ENCODE assay signal across 10 cellular contexts in the genomic region with DNA sequence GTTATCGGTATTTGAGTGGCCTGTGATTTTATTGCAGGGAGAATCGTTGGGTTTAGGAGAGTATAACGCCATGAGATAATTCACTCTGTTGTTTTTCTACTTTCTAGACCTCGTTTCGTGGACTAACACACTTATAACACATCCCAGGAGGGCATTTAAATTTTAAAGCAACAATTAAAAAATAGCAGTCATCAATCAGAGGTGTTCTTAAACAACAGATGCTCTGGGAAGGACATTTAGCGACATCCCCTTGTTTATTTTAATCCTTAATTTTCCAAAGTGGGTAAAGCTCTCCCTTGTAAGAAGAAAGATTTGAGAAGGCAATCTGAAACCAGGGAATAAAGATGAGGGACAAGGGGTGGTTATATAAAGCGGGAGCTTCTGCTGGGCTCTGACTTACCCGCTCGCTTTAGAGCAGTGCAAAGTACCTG. TPM values are rescaled to one million over a fixed set of nuclear protein-coding genes. Genes with fewer than 3 reads are reported as not detected.
DNase-seq lines count a peak whose midpoint lies in the region; ATAC-seq, FAIRE-seq and TF ChIP-seq lines count a peak whose summit lies in the region.
"Had no signal": no experiment of that assay in that cellular context is flagged by ENCODE, and none has a peak within 500 bp of the region (broad histone marks: within the 10 kb centered on the region; RNA-seq: fewer than 3 reads in every experiment).

No MANE protein-coding gene starts in this region.

- peak overlapping the region in 2 of 3 experiments; percentile 86 to 91; a peak in 4 of 7 replicates for H3K27ac Mint-ChIP-seq in H9

- H3K27ac ChIP-seq in H9 (ENCODE audit: insufficient read length, low read depth, low read length) (no peak overlapping the region), angular gyrus (ENCODE audit: low read depth, low read length) (peak overlapping the region; percentile 40)

- H4K20me1 ChIP-seq in H9 (ENCODE audit: control insufficient read depth, insufficient read depth, insufficient read length) = no peaks in the 10 kb centered on the region

- no peak for FAIRE-seq in urothelium cell line (lab: Jason Lieb, UNC)

- no peaks in the 10 kb centered on the region for H3K79me1 ChIP-seq in H9 (ENCODE audit: insufficient read depth, low read depth, low read length, poor library complexity, severe bottlenecking)

- no peaks in the 10 kb centered on the region for H3K9me3 Mint-ChIP-seq in H9

- H3K27me3 Mint-ChIP-seq in H9 (ENCODE audit: low read depth) = no peaks in the 10 kb centered on the region

- no peak overlapping the region for H2BK120ac ChIP-seq in H9 (ENCODE audit: low read depth, low read length, poor library complexity, severe bottlenecking)

- intact Hi-C loops in left ventricle myocardium superior (cut with micrococcal nuclease) = loop anchor here (10.0 kb wide), 1 partner anchor 221 kb away; no protein-coding TSS in a partner anchor

- H2BK5ac ChIP-seq in H9 (ENCODE audit: insufficient read length, low read length) = no peak overlapping the region

- no peak overlapping the region for H3K4ac ChIP-seq in H9 (ENCODE audit: low read depth, low read length)

- H3K18ac ChIP-seq in H9 (ENCODE audit: insufficient read length, low read depth, low read length) = no peak overlapping the region

- ATAC-seq in left ventricle myocardium superior = peak; percentile 20
- no peak for ATAC-seq in GM18511 (IDR thresholded peaks at IDR 0.05; ENCODE audit: unreplicated experiment)

- no peak overlapping the region for H3K14ac ChIP-seq in H9 (ENCODE audit: insufficient read depth, low read length)

- H3K9ac ChIP-seq in H9 (ENCODE audit: extremely low read depth, insufficient read length, low read length) = no peak overlapping the region

- H2AK5ac ChIP-seq in H9 (ENCODE audit: insufficient read length, low read length) = no peak overlapping the region

- peaks cover 39% of the 10 kb centered on the region for H3K79me2 ChIP-seq in H9 (ENCODE audit: insufficient read depth, low read length)

- no peak overlapping the region for H3T11ph ChIP-seq in H9 (ENCODE audit: low read length)

- H3K23ac ChIP-seq in H9 (ENCODE audit: insufficient read length, low read depth, low read length) = no peak overlapping the region

- H3K4me1 Mint-ChIP-seq in H9 = peaks cover 64 to 66% of the 10 kb centered on the region in 2 experiments

- H4K8ac ChIP-seq in H9 (replicated peaks; ENCODE audit: insufficient read length, low read depth, low read length) = no peak overlapping the region

- peak overlapping the region; percentile 33 for H3K4me2 ChIP-seq in H9 (ENCODE audit: insufficient read depth, insufficient read length, low read length)

- H3K27me3 ChIP-seq in H9 (ENCODE audit: insufficient read depth, low read length) = no peaks in the 10 kb centered on the region

- DNase-seq in H9 = no peak
- no peak for DNase-seq in left ventricle myocardium superior
- peak; percentile 36 for DNase-seq in retina
- no peak for DNase-seq in urothelium cell line (ENCODE audit: low spot score)
- DNase-seq in LoVo (ENCODE audit: low spot score) = no peak
- no peak for DNase-seq in activated T-cell treated with anti-CD3 and anti-CD28 coated beads, Interleukin-2, amount 50 U/mL, for 48 hours
- DNase-seq: SIG-M5; stimulated activated naive CD4-positive, alpha-beta T cell had no signal

- no peak overlapping the region for H2BK12ac ChIP-seq in H9 (ENCODE audit: insufficient read length, low read depth, low read length)

- no peak overlapping the region for H2AFZ ChIP-seq in H9 (ENCODE audit: low read length)

- no peak for TF ChIP-seq CTCF in H9 (conservative IDR thresholded peaks at IDR 0.05)

- peak overlapping the region; percentile 78 to 98 for H3K4me3 Mint-ChIP-seq in H9

- H2BK20ac ChIP-seq in H9 (ENCODE audit: low read depth, low read length, poor library complexity, severe bottlenecking) = no peak overlapping the region

- no peak overlapping the region for H4K5ac ChIP-seq in H9 (ENCODE audit: insufficient read length, low read depth, low read length)

- H2BK15ac ChIP-seq in H9 (ENCODE audit: low read depth, low read length) = no peak overlapping the region

- peaks cover 13 to 28% (median 25%) of the 10 kb centered on the region in 3 experiments; a peak in 6 of 7 replicates for H3K36me3 Mint-ChIP-seq in H9 (ENCODE audit: insufficient read depth in 1 of 3, low read depth in 3 of 3)

- no CpG with 5 or more reads among the region's 9 CpGs for WGBS in H9 (ENCODE audit: extremely low coverage, insufficient read length, low lambda C conversion rate)

- no peaks in the 10 kb centered on the region for H3K9me3 ChIP-seq in H9 (ENCODE audit: control insufficient read depth, low read depth, low read length)

- no peak overlapping the region for H3K56ac ChIP-seq in H9 (ENCODE audit: insufficient read length, low read depth, low read length)

- H4K91ac ChIP-seq in H9 (ENCODE audit: insufficient read length, low read depth, low read length) = no peak overlapping the region

- H3K4me1 ChIP-seq in H9 (ENCODE audit: insufficient read depth, low read length) = peaks cover 2% of the 10 kb centered on the region

- peaks cover 2% of the 10 kb centered on the region for H3K23me2 ChIP-seq in H9 (ENCODE audit: insufficient read length, low read depth, low read length, poor library complexity, severe bottlenecking)

RNA-seq across cellular contexts. Expression of gene PBX1, which starts 4.9 kb away (rescaled TPM):
- total RNA-seq in H9 (2021) (133 and 142 TPM in 2 replicates), left ventricle myocardium superior (69.6 TPM)
